In genomic region chr6:72861935-72862432, GRCh38 we compare ENCODE assay signal across 11 cellular contexts.
DNase-seq lines count a peak whose midpoint lies in the region; ATAC-seq, FAIRE-seq and TF ChIP-seq lines count a peak whose summit lies in the region.
"Had no signal": no experiment of that assay in that cellular context is flagged by ENCODE, and none has a peak within 500 bp of the region (broad histone marks: within the 10 kb centered on the region; RNA-seq: fewer than 3 reads in every experiment).

No MANE protein-coding gene starts in this region.

- peak overlapping the region in 3 of 11 experiments; percentile 52 to 60 (median 53); a peak in 7 of 22 replicates for H3K9ac ChIP-seq in BLaER1 treated with 17β-estradiol and CSF1 and Interleukin-3, amounts not matched to agents 10 nM and 100 nM
- H3K9ac ChIP-seq: parathyroid adenoma had no signal

- H3K27me3 ChIP-seq in BLaER1 treated with 17β-estradiol and CSF1 and Interleukin-3, amounts not matched to agents 10 nM and 100 nM: no peaks in the 10 kb centered on the region
- no peaks in the 10 kb centered on the region for H3K27me3 ChIP-seq in left lung
- H3K27me3 ChIP-seq: body of pancreas had no signal

- peaks cover 7 to 27% (median 15%) of the 10 kb centered on the region in 10 experiments; a peak in 18 of 20 replicates for H3K4me1 ChIP-seq in BLaER1 treated with 17β-estradiol and CSF1 and Interleukin-3, amounts not matched to agents 10 nM and 100 nM
- H3K4me1 ChIP-seq in left lung: peaks cover 8 to 9% of the 10 kb centered on the region in 2 donors
- H3K4me1 ChIP-seq: parathyroid adenoma had no signal

- peak overlapping the region in 9 of 11 experiments; percentile 3 to 71 (median 41); a peak in 15 of 22 replicates for H3K4me2 ChIP-seq in BLaER1 treated with 17β-estradiol and CSF1 and Interleukin-3, amounts not matched to agents 10 nM and 100 nM

- no peaks in the 10 kb centered on the region for H3K9me3 ChIP-seq in BLaER1 treated with 17β-estradiol and CSF1 and Interleukin-3, amounts not matched to agents 10 nM and 100 nM (replicated peaks in 1 of 11)
- no peaks in the 10 kb centered on the region for H3K9me3 ChIP-seq in left lung
- H3K9me3 ChIP-seq: body of pancreas had no signal

- peaks cover 0 to 18% (median 6%) of the 10 kb centered on the region in 11 experiments; a peak in 8 of 22 replicates for H3K36me3 ChIP-seq in BLaER1 treated with 17β-estradiol and CSF1 and Interleukin-3, amounts not matched to agents 10 nM and 100 nM
- H3K36me3 ChIP-seq in left lung: no peaks in the 10 kb centered on the region

- TF ChIP-seq CTCF in left lung (IDR thresholded peaks at IDR 0.05): no peak

- intact Hi-C loops in left lung (cut with DNase I): no loop called here

- H4K20me1 ChIP-seq in BLaER1 treated with 17β-estradiol and CSF1 and Interleukin-3, amounts not matched to agents 10 nM and 100 nM: peaks cover 0 to 37% (median 0%) of the 10 kb centered on the region in 11 experiments; a peak in 7 of 22 replicates

- peak overlapping the region in 8 of 11 experiments; percentile 7 to 85 (median 64); a peak in 15 of 22 replicates for H3K27ac ChIP-seq in BLaER1 treated with 17β-estradiol and CSF1 and Interleukin-3, amounts not matched to agents 10 nM and 100 nM
- H3K27ac ChIP-seq in left lung: no peak overlapping the region
- H3K27ac ChIP-seq: body of pancreas, parathyroid adenoma had no signal

- H3K4me3 ChIP-seq in BLaER1 treated with 17β-estradiol and CSF1 and Interleukin-3, amounts not matched to agents 10 nM and 100 nM: no peak overlapping the region; a peak in 1 of 20 replicates
- no peak overlapping the region for H3K4me3 ChIP-seq in left lung
- H3K4me3 ChIP-seq: body of pancreas had no signal

- no peak for TF ChIP-seq POLR2A in H54 (IDR thresholded peaks at IDR 0.05; ENCODE audit: low read depth, low read length)

- DNase-seq in H54 (ENCODE audit: insufficient read length, low spot score) (peak; percentile 12), SKM-1 treated with dmso at 0.1 percent for 144 hours (lab: John Stamatoyannopoulos, UW; ENCODE audit: unreplicated experiment) (peak; percentile 25), left lung (no peak), HuH-7.5 (ENCODE audit: low spot score) (no peak), DMS153 (lab: John Stamatoyannopoulos, UW) (no peak), NCI-H2081 treated with DMSO at 0.1 percent for 48 hours (lab: John Stamatoyannopoulos, UW) (no peak)
- DNase-seq: body of pancreas, NCI-H526 had no signal

- ATAC-seq in left lung (peak; percentile 62), HG03354 (IDR thresholded peaks at IDR 0.05; ENCODE audit: poor library complexity, severe bottlenecking, unreplicated experiment) (no peak)
- ATAC-seq: body of pancreas had no signal

- peak; percentile 92 for FAIRE-seq in H54 (lab: Jason Lieb, UNC)

Comparison
In these comparisons a context has a peak if more than half of its experiments do, and no peak if none do; other contexts are left out.
1. H3K27ac ChIP-seq: peak in BLaER1 treated with 17β-estradiol and CSF1 and Interleukin-3, amounts not matched to agents 10 nM and 100 nM (8 of 11); none in left lung (0 of 2).
2. DNase-seq: peak in H54 (single experiment) and SKM-1 treated with dmso at 0.1 percent for 144 hours (single experiment); none in left lung (0 of 2), HuH-7.5 (single experiment), DMS153 (single experiment) and NCI-H2081 treated with DMSO at 0.1 percent for 48 hours (single experiment).